In genomic region chr20:14303106-14303505, GRCh38 we compare ENCODE assay signal across 17 cellular contexts. TPM values are rescaled to one million over a fixed set of nuclear protein-coding genes. Genes with fewer than 3 reads are reported as not detected.
A peak's percentile ranks its signal among the peaks of the same experiment; 100 is the strongest.
DNase-seq lines count a peak whose midpoint lies in the region; TF ChIP-seq lines count a peak whose summit lies in the region.
"Had no signal": no experiment of that assay in that cellular context is flagged by ENCODE, and none has a peak within 500 bp of the region (broad histone marks: within the 10 kb centered on the region; RNA-seq: fewer than 3 reads in every experiment).

No MANE protein-coding gene starts in this region.

- TF ChIP-seq POLR2A in uterus (IDR thresholded peaks at IDR 0.05), result no peak

- H3K27ac Mint-ChIP-seq in nephron, result peak overlapping the region; percentile 40 to 83 (median 73)
- H3K27ac Mint-ChIP-seq: B cell; CD4-positive, alpha-beta T cell; CD8-positive, alpha-beta T cell had no signal

- H3K4me3 ChIP-seq in uterus, result no peak overlapping the region
- H3K4me3 ChIP-seq: A549; BLaER1 treated with 17β-estradiol and CSF1 and Interleukin-3, amounts not matched to agents 10 nM and 100 nM had no signal

- H3K9me3 Mint-ChIP-seq in nephron, result no peaks in the 10 kb centered on the region

- no peaks in the 10 kb centered on the region for H3K4me1 Mint-ChIP-seq in nephron

- H3K27ac ChIP-seq in uterus, result no peak overlapping the region
- H3K27ac ChIP-seq: 22Rv1; A549; BLaER1 treated with 17β-estradiol and CSF1 and Interleukin-3, amounts not matched to agents 10 nM and 100 nM; C4-2B had no signal

- intact Hi-C loops in uterus (cut with DNase I; ENCODE audit: low total_unique reads), result no loop called here

- no peaks in the 10 kb centered on the region for H3K27me3 Mint-ChIP-seq in nephron (ENCODE audit: low read depth)
- H3K27me3 Mint-ChIP-seq: B cell; CD4-positive, alpha-beta T cell had no signal

- H3K36me3 Mint-ChIP-seq in nephron (ENCODE audit: low read depth), result no peaks in the 10 kb centered on the region
- H3K36me3 Mint-ChIP-seq: CD8-positive, alpha-beta T cell had no signal

- DNase-seq in NCI-H82 (lab: John Stamatoyannopoulos, UW) (peak; percentile 14), NCI-H82 treated with DMSO at 0.1 percent for 48 hours (lab: John Stamatoyannopoulos, UW; ENCODE audit: unreplicated experiment) (no peak), SW480 (ENCODE audit: low spot score) (no peak), uterus (no peak)
- DNase-seq: AML-193; Caco-2; Calu3; CD4-positive, alpha-beta T cell; CD8-positive, alpha-beta T cell; DMS79 treated with DMSO at 0.1 percent for 48 hours; GF-D8 had no signal

- H3K36me3 ChIP-seq in uterus, result no peaks in the 10 kb centered on the region
- H3K36me3 ChIP-seq: BLaER1 treated with 17β-estradiol and CSF1 and Interleukin-3, amounts not matched to agents 10 nM and 100 nM had no signal

- no peaks in the 10 kb centered on the region for H3K4me1 ChIP-seq in uterus
- H3K4me1 ChIP-seq: A549; BLaER1 treated with 17β-estradiol and CSF1 and Interleukin-3, amounts not matched to agents 10 nM and 100 nM; Caco-2 had no signal

- no peak overlapping the region for H3K4me3 Mint-ChIP-seq in nephron
- H3K4me3 Mint-ChIP-seq: B cell; CD4-positive, alpha-beta T cell; CD8-positive, alpha-beta T cell had no signal

- H3K27me3 ChIP-seq in uterus, result no peaks in the 10 kb centered on the region
- H3K27me3 ChIP-seq: BLaER1 treated with 17β-estradiol and CSF1 and Interleukin-3, amounts not matched to agents 10 nM and 100 nM had no signal

- no peaks in the 10 kb centered on the region for H3K9me3 ChIP-seq in uterus
- H3K9me3 ChIP-seq: A549; BLaER1 treated with 17β-estradiol and CSF1 and Interleukin-3, amounts not matched to agents 10 nM and 100 nM; Caco-2 had no signal

- no peak for TF ChIP-seq CTCF in nephron (IDR thresholded peaks at IDR 0.05; ENCODE audit: unreplicated experiment in 3 of 3)
- TF ChIP-seq CTCF in uterus (IDR thresholded peaks at IDR 0.05), result no peak

RNA-seq across cellular contexts. Expression of gene FLRT3, which starts 34.3 kb away (rescaled TPM):
- 10 to 100 TPM in 1 of 4 donors, 1 to 10 TPM in 2, not detected in 1; 1.8 to 14.4 (median 5.2) TPM for total RNA-seq in uterus
- total RNA-seq: B cell; CD4-positive, alpha-beta T cell; CD8-positive, alpha-beta T cell had no signal
